Comparison of ENCODE assay signal across 24 cellular contexts in genomic region chr11:108813086-108813485, GRCh38.
A peak's percentile ranks its signal among the peaks of the same experiment; 100 is the strongest.
DNase-seq lines count a peak whose midpoint lies in the region; ATAC-seq, FAIRE-seq and TF ChIP-seq lines count a peak whose summit lies in the region.
"Had no signal": no experiment of that assay in that cellular context is flagged by ENCODE, and none has a peak within 500 bp of the region (broad histone marks: within the 10 kb centered on the region; RNA-seq: fewer than 3 reads in every experiment).

No MANE protein-coding gene starts in this region.

- H3K4me3 Mint-ChIP-seq in H9 = no peak overlapping the region
- H3K4me3 Mint-ChIP-seq: CD14-positive monocyte; CD4-positive, alpha-beta T cell; CD8-positive, alpha-beta memory T cell; HFFc6 had no signal

- H3K23ac ChIP-seq in IMR-90 (ENCODE audit: low read depth, low read length) = no peak overlapping the region
- H3K23ac ChIP-seq in H9 (ENCODE audit: insufficient read length, low read depth, low read length) = no peak overlapping the region

- WGBS in HepG2 (ENCODE audit: low lambda C conversion rate) = 97% methylated on average over 2 of the region's 2 CpGs
- 97% methylated on average over 2 of the region's 2 CpGs for WGBS in right lobe of liver (ENCODE audit: insufficient coverage, low coverage, low lambda C conversion rate, missing lambda C conversion rate)
- no CpG with 5 or more reads among the region's 2 CpGs for WGBS in IMR-90 (ENCODE audit: extremely low coverage in 2 of 2, insufficient read length in 1 of 2), 2 experiments
- no CpG with 5 or more reads among the region's 2 CpGs for WGBS in H9 (ENCODE audit: extremely low coverage, insufficient read length, low lambda C conversion rate)

- no peak overlapping the region for H4K91ac ChIP-seq in IMR-90 (ENCODE audit: insufficient read depth, low read depth, low read length)
- no peak overlapping the region for H4K91ac ChIP-seq in H9 (ENCODE audit: insufficient read length, low read depth, low read length)

- H3K36me3 ChIP-seq in HepG2 (replicated peaks in 1 of 2; ENCODE audit: control insufficient read depth in 1 of 2, insufficient read depth in 2 of 2, low read length in 2 of 2) = no peaks in the 10 kb centered on the region
- H3K36me3 ChIP-seq in right lobe of liver = no peaks in the 10 kb centered on the region
- H3K36me3 ChIP-seq in IMR-90 (ENCODE audit: control insufficient read depth, insufficient read depth, low read length) = no peaks in the 10 kb centered on the region
- H3K36me3 ChIP-seq: BE2C had no signal

- H2AK5ac ChIP-seq in IMR-90 (ENCODE audit: low read depth, low read length) = no peak overlapping the region
- no peak overlapping the region for H2AK5ac ChIP-seq in H9 (ENCODE audit: insufficient read length, low read length)

- H2BK5ac ChIP-seq in IMR-90 (ENCODE audit: low read depth, low read length, poor library complexity, severe bottlenecking) (no peak overlapping the region), H9 (ENCODE audit: insufficient read length, low read length) (no peak overlapping the region)

- TF ChIP-seq EP300 in HepG2 (IDR thresholded peaks at IDR 0.05; ENCODE audit: low read depth in 2 of 2, low read length in 2 of 2) (no peak), HepG2 (CRISPR knock-in tag; IDR thresholded peaks at IDR 0.05; ENCODE audit: borderline replicate concordance) (no peak)

- H4K8ac ChIP-seq in IMR-90 (ENCODE audit: low read depth in 2 of 2, low read length in 2 of 2) = no peak overlapping the region
- H4K8ac ChIP-seq in H9 (replicated peaks; ENCODE audit: insufficient read length, low read depth, low read length) = no peak overlapping the region

- H3K27ac Mint-ChIP-seq in H9 = no peak overlapping the region
- H3K27ac Mint-ChIP-seq: CD14-positive monocyte; CD4-positive, alpha-beta T cell; HFFc6 had no signal

- FAIRE-seq in HepG2 (lab: Jason Lieb, UNC) (no peak), endometrium (lab: Jason Lieb, UNC) (peak; percentile 15)
- FAIRE-seq: D721Med, GM12891 had no signal

- ATAC-seq in HepG2 (no peak), right lobe of liver (no peak), IMR-90 (ENCODE audit: low read depth) (no peak)
- ATAC-seq: HCT116 had no signal

- H3T11ph ChIP-seq in H9 (ENCODE audit: low read length) = no peak overlapping the region

- no peaks in the 10 kb centered on the region for H3K9me3 Mint-ChIP-seq in H9
- H3K9me3 Mint-ChIP-seq: CD8-positive, alpha-beta memory T cell; HFFc6 had no signal

- H2BK12ac ChIP-seq in H9 (ENCODE audit: insufficient read length, low read depth, low read length) = no peak overlapping the region

- in situ Hi-C loops in HepG2 (cut with HindIII; ENCODE audit: extremely low pct_ligation_motif_present, low pct_unique_long_range_greater_than_20kb) = no loop called here
- in situ Hi-C loops in IMR-90 (cut with MboI; ENCODE audit: low sequenced_read_pairs) = no loop called here

- no peak overlapping the region for H3K4me3 ChIP-seq in HepG2 (replicated peaks in 1 of 3; ENCODE audit: insufficient read depth in 1 of 3, low read depth in 2 of 3, low read length in 3 of 3)
- H3K4me3 ChIP-seq in right lobe of liver = no peak overlapping the region
- no peak overlapping the region for H3K4me3 ChIP-seq in IMR-90 (ENCODE audit: insufficient read depth, low read depth, low read length)
- H3K4me3 ChIP-seq: BLaER1 treated with 17β-estradiol and CSF1 and Interleukin-3, amounts not matched to agents 10 nM and 100 nM had no signal

- no peak for TF ChIP-seq CTCF in HepG2 (CRISPR knock-in tag; IDR thresholded peaks at IDR 0.05)
- TF ChIP-seq CTCF in right lobe of liver (IDR thresholded peaks at IDR 0.05) = no peak
- no peak for TF ChIP-seq CTCF in IMR-90 (conservative IDR thresholded peaks at IDR 0.05; ENCODE audit: low read depth, low read length)
- no peak for TF ChIP-seq CTCF in H9 (conservative IDR thresholded peaks at IDR 0.05)

- H4K5ac ChIP-seq in IMR-90 (ENCODE audit: low read depth, low read length) (no peak overlapping the region), H9 (ENCODE audit: insufficient read length, low read depth, low read length) (no peak overlapping the region)

- H3K9me3 ChIP-seq in HepG2 (ENCODE audit: low read length) (no peaks in the 10 kb centered on the region), right lobe of liver (no peaks in the 10 kb centered on the region), IMR-90 (ENCODE audit: control insufficient read depth, insufficient read depth, low read length) (no peaks in the 10 kb centered on the region), H9 (ENCODE audit: control insufficient read depth, low read depth, low read length) (no peaks in the 10 kb centered on the region)
- H3K9me3 ChIP-seq: BE2C had no signal

- H3K56ac ChIP-seq in IMR-90 (ENCODE audit: extremely low read depth, insufficient read depth, low read length) = no peak overlapping the region
- H3K56ac ChIP-seq in H9 (ENCODE audit: insufficient read length, low read depth, low read length) = no peak overlapping the region

- BruUV-seq in HepG2 (replicated peaks; lab: Mats Ljungman, UMichigan) (no TSS peak), IMR-90 (replicated peaks; lab: Mats Ljungman, UMichigan) (no TSS peak)

- DNase-seq in HepG2 (ENCODE audit: low spot score) = no peak
- no peak for DNase-seq in right lobe of liver
- DNase-seq in IMR-90 = no peak
- DNase-seq in H9 = no peak
- no peak for DNase-seq in NCI-H2081 treated with DMSO at 0.1 percent for 48 hours (lab: John Stamatoyannopoulos, UW)
- DNase-seq: ACHN; AML-193; BE2C; CD4-positive, alpha-beta T cell; CD8-positive, alpha-beta memory T cell; DMS 273 treated with DMSO at 0.1 percent for 48 hours; DMS79; EL; GF-D8; GOT3; H7; HFFc6 had no signal

- H3K79me1 ChIP-seq in IMR-90 (ENCODE audit: low read depth in 1 of 2, low read length in 2 of 2) (peaks cover 6 to 9% of the 10 kb centered on the region in 2 experiments; a peak in 1 of 4 replicates), H9 (ENCODE audit: insufficient read depth, low read depth, low read length, poor library complexity, severe bottlenecking) (no peaks in the 10 kb centered on the region)

- H3K27ac ChIP-seq in HepG2 (ENCODE audit: extremely low read length, insufficient read depth, low read length) (no peak overlapping the region), right lobe of liver (no peak overlapping the region), IMR-90 (ENCODE audit: insufficient read depth, low read length) (no peak overlapping the region), H9 (ENCODE audit: insufficient read length, low read depth, low read length) (no peak overlapping the region)
- H3K27ac ChIP-seq: 22Rv1; BLaER1 treated with 17β-estradiol and CSF1 and Interleukin-3, amounts not matched to agents 10 nM and 100 nM had no signal

- no peaks in the 10 kb centered on the region for H3K23me2 ChIP-seq in H9 (ENCODE audit: insufficient read length, low read depth, low read length, poor library complexity, severe bottlenecking)

- POLR2A ChIA-PET in HepG2 (lab: Yijun Ruan, JAX) = no interaction called here
- POLR2A ChIA-PET in IMR-90 (lab: Charles Lee; ENCODE audit: unreplicated experiment) = no interaction called here

- H2AFZ ChIP-seq in HepG2 (ENCODE audit: low read length) = no peak overlapping the region
- H2AFZ ChIP-seq in IMR-90 (replicated peaks; ENCODE audit: low read length, poor library complexity) = no peak overlapping the region
- H2AFZ ChIP-seq in H9 (ENCODE audit: low read length) = no peak overlapping the region

- H2AK9ac ChIP-seq in IMR-90 (replicated peaks; ENCODE audit: low read depth, low read length, poor library complexity) = no peak overlapping the region

- TF ChIP-seq POLR2A in HepG2 (IDR thresholded peaks at IDR 0.05; ENCODE audit: insufficient read depth in 1 of 2, low read depth in 2 of 2, low read length in 2 of 2) = no peak
- no peak for TF ChIP-seq POLR2A in right lobe of liver (IDR thresholded peaks at IDR 0.05)
- no peak for TF ChIP-seq POLR2A in IMR-90 (IDR thresholded peaks at IDR 0.05; ENCODE audit: low read depth, low read length)

- no peak overlapping the region for H3K14ac ChIP-seq in IMR-90 (replicated peaks; ENCODE audit: low read depth, low read length)
- H3K14ac ChIP-seq in H9 (ENCODE audit: insufficient read depth, low read length) = no peak overlapping the region

- H3K4me2 ChIP-seq in HepG2 (ENCODE audit: low read depth, low read length) (no peak overlapping the region), IMR-90 (ENCODE audit: low read depth, low read length) (no peak overlapping the region), H9 (ENCODE audit: insufficient read depth, insufficient read length, low read length) (no peak overlapping the region)
- H3K4me2 ChIP-seq: BLaER1 treated with 17β-estradiol and CSF1 and Interleukin-3, amounts not matched to agents 10 nM and 100 nM had no signal

- H3K4me1 ChIP-seq in HepG2 (ENCODE audit: insufficient read depth, low read length) = peaks cover 6% of the 10 kb centered on the region
- H3K4me1 ChIP-seq in right lobe of liver = peaks cover 0 to 4% (median 0%) of the 10 kb centered on the region in 4 donors
- no peaks in the 10 kb centered on the region for H3K4me1 ChIP-seq in IMR-90 (ENCODE audit: control insufficient read depth, insufficient read depth, low read length)
- no peaks in the 10 kb centered on the region for H3K4me1 ChIP-seq in H9 (ENCODE audit: insufficient read depth, low read length)
- H3K4me1 ChIP-seq: BE2C; BLaER1 treated with 17β-estradiol and CSF1 and Interleukin-3, amounts not matched to agents 10 nM and 100 nM had no signal

- H3K79me2 ChIP-seq in HepG2 (ENCODE audit: insufficient read depth, low read length) = no peaks in the 10 kb centered on the region
- no peaks in the 10 kb centered on the region for H3K79me2 ChIP-seq in H9 (ENCODE audit: insufficient read depth, low read length)

- no peak overlapping the region for H2BK120ac ChIP-seq in IMR-90 (ENCODE audit: low read depth, low read length)
- H2BK120ac ChIP-seq in H9 (ENCODE audit: low read depth, low read length, poor library complexity, severe bottlenecking) = no peak overlapping the region

- dilution Hi-C loops in IMR-90 (cut with HindIII; ENCODE audit: low sequenced_read_pairs, unreplicated experiment) = no loop called here

- H3K4ac ChIP-seq in IMR-90 (ENCODE audit: low read depth, low read length) (no peak overlapping the region), H9 (ENCODE audit: low read depth, low read length) (no peak overlapping the region)

- H2BK20ac ChIP-seq in IMR-90 (ENCODE audit: low read depth, low read length) = no peak overlapping the region
- no peak overlapping the region for H2BK20ac ChIP-seq in H9 (ENCODE audit: low read depth, low read length, poor library complexity, severe bottlenecking)

- H3K9me1 ChIP-seq in IMR-90 (ENCODE audit: insufficient read depth, low read length) = no peaks in the 10 kb centered on the region

- H3K27me3 ChIP-seq in HepG2 (ENCODE audit: control insufficient read depth in 1 of 2, insufficient read depth in 2 of 2, low read length in 2 of 2) = no peaks in the 10 kb centered on the region
- no peaks in the 10 kb centered on the region for H3K27me3 ChIP-seq in right lobe of liver
- H3K27me3 ChIP-seq in IMR-90 (ENCODE audit: control insufficient read depth, insufficient read depth, low read length) = no peaks in the 10 kb centered on the region
- H3K27me3 ChIP-seq in H9 (ENCODE audit: insufficient read depth, low read length) = no peaks in the 10 kb centered on the region
- H3K27me3 ChIP-seq: BE2C; BLaER1 treated with 17β-estradiol and CSF1 and Interleukin-3, amounts not matched to agents 10 nM and 100 nM had no signal

- H3K27me3 Mint-ChIP-seq in H9 (ENCODE audit: low read depth) = no peaks in the 10 kb centered on the region
- H3K27me3 Mint-ChIP-seq: CD4-positive, alpha-beta T cell; CD8-positive, alpha-beta memory T cell had no signal

- TF ChIP-seq RAD21 in HepG2 (CRISPR knock-in tag; IDR thresholded peaks at IDR 0.05) (no peak), IMR-90 (IDR thresholded peaks at IDR 0.05; ENCODE audit: low read length) (no peak)

- H2BK15ac ChIP-seq in IMR-90 (ENCODE audit: low read depth, low read length) = no peak overlapping the region
- no peak overlapping the region for H2BK15ac ChIP-seq in H9 (ENCODE audit: low read depth, low read length)

- H3K9ac ChIP-seq in HepG2 (ENCODE audit: insufficient read depth, low read depth, low read length) (no peak overlapping the region), IMR-90 (ENCODE audit: low read depth, low read length) (no peak overlapping the region), H9 (ENCODE audit: extremely low read depth, insufficient read length, low read length) (no peak overlapping the region)
- H3K9ac ChIP-seq: BLaER1 treated with 17β-estradiol and CSF1 and Interleukin-3, amounts not matched to agents 10 nM and 100 nM had no signal

- H3K4me1 Mint-ChIP-seq in H9 = peaks cover 5 to 10% of the 10 kb centered on the region in 2 experiments

- H3K18ac ChIP-seq in IMR-90 (ENCODE audit: low read depth, low read length) (no peak overlapping the region), H9 (ENCODE audit: insufficient read length, low read depth, low read length) (no peak overlapping the region)

- CTCF ChIA-PET in HepG2 (lab: Yijun Ruan, JAX; ENCODE audit: low intra/inter-chr PET ratio, low total read pairs) (no interaction called here), IMR-90 (lab: Yijun Ruan, JAX) (no interaction called here)

- H3K36me3 Mint-ChIP-seq in H9 (ENCODE audit: insufficient read depth in 1 of 3, low read depth in 3 of 3) = no peaks in the 10 kb centered on the region

- no peaks in the 10 kb centered on the region; the same call in 1 of the 2 replicates for H4K20me1 ChIP-seq in HepG2 (ENCODE audit: insufficient read depth, low read length)
- no peaks in the 10 kb centered on the region for H4K20me1 ChIP-seq in IMR-90 (ENCODE audit: insufficient read depth, low read length)
- H4K20me1 ChIP-seq in H9 (ENCODE audit: control insufficient read depth, insufficient read depth, insufficient read length) = no peaks in the 10 kb centered on the region

- intact Hi-C loops in HepG2 (cut with micrococcal nuclease; ENCODE audit: unreplicated experiment) (no loop called here), right lobe of liver (cut with DNase I) (no loop called here), IMR-90 (cut with micrococcal nuclease) (no loop called here)
